Comparison of ENCODE assay signal across 8 cellular contexts in genomic region chr11:118921929-118922744, GRCh38. TPM values are rescaled to one million over a fixed set of nuclear protein-coding genes. Genes with fewer than 3 reads are reported as not detected.
DNase-seq lines count a peak whose midpoint lies in the region; ATAC-seq and TF ChIP-seq lines count a peak whose summit lies in the region.

No MANE protein-coding gene starts in this region.

- H3K27me3 ChIP-seq in Panc1 (ENCODE audit: control insufficient read depth, insufficient read depth, low read length) = no peaks in the 10 kb centered on the region
- no peaks in the 10 kb centered on the region for H3K27me3 ChIP-seq in endocrine pancreas (ENCODE audit: control insufficient read depth, insufficient read depth, low read length)
- no peaks in the 10 kb centered on the region for H3K27me3 ChIP-seq in aorta (ENCODE audit: control insufficient read depth in 1 of 2, insufficient read depth in 2 of 2, low read length in 1 of 2)

- H3K9ac ChIP-seq in endocrine pancreas (ENCODE audit: control insufficient read depth, insufficient read depth, low read length) = peak overlapping the region; percentile 47

- H3K4me1 ChIP-seq in Panc1 (ENCODE audit: control insufficient read depth, insufficient read depth, low read length) = peaks cover 50% of the 10 kb centered on the region
- H3K4me1 ChIP-seq in endocrine pancreas (ENCODE audit: control insufficient read depth, insufficient read depth, low read length) = peaks cover 5% of the 10 kb centered on the region
- no peaks in the 10 kb centered on the region for H3K4me1 ChIP-seq in aorta (ENCODE audit: control insufficient read depth in 1 of 2, insufficient read depth in 2 of 2, low read length in 2 of 2)

- 2 to 3% methylated on average over 15 to 20 of the region's 20 CpGs for WGBS in aorta, 2 donors

- H3K9me3 ChIP-seq in Panc1 (ENCODE audit: control insufficient read depth, insufficient read depth, low read depth, low read length) (no peaks in the 10 kb centered on the region), endocrine pancreas (ENCODE audit: control insufficient read depth, low read length) (no peaks in the 10 kb centered on the region), aorta (ENCODE audit: control insufficient read depth, low read length) (no peaks in the 10 kb centered on the region)

- DNase-seq in Calu3 (peak; percentile 69), Panc1 (ENCODE audit: low read depth, low spot score) (no peak), mesothelial cell of epicardium (ENCODE audit: low spot score in 2 of 2, unreplicated experiment in 2 of 2) (no peak), aorta (peak; percentile 93 to 94), glutamatergic neuron (no peak)
- no peak for DNase-seq in stimulated activated CD4-positive, alpha-beta T cell treated with anti-CD3 and anti-CD28 coated beads, Interleukin-2, amount 100 ng/mL, for 24 hours

- intact Hi-C loops in Calu3 (cut with micrococcal nuclease; ENCODE audit: unreplicated experiment) (no loop called here), Panc1 (cut with micrococcal nuclease; ENCODE audit: unreplicated experiment) (no loop called here), aorta (cut with DNase I) (no loop called here)

- in situ Hi-C loops in Panc1 (cut with HindIII; ENCODE audit: low pct_unique_long_range_greater_than_20kb, low sequenced_read_pairs) = no loop called here

- peak overlapping the region; percentile 86 for H3K27ac Mint-ChIP-seq in Calu3 (ENCODE audit: unreplicated experiment)
- peak overlapping the region; percentile 47 for H3K27ac Mint-ChIP-seq in mesothelial cell of epicardium
- no peak overlapping the region for H3K27ac Mint-ChIP-seq in glutamatergic neuron (ENCODE audit: unreplicated experiment)

- H3K36me3 Mint-ChIP-seq in Calu3 (ENCODE audit: insufficient read depth, unreplicated experiment) (peaks cover 87% of the 10 kb centered on the region), mesothelial cell of epicardium (no peaks in the 10 kb centered on the region), glutamatergic neuron (ENCODE audit: unreplicated experiment) (no peaks in the 10 kb centered on the region)

- H3K27me3 Mint-ChIP-seq in Calu3 (ENCODE audit: unreplicated experiment) (no peaks in the 10 kb centered on the region), mesothelial cell of epicardium (ENCODE audit: low read depth) (no peaks in the 10 kb centered on the region), glutamatergic neuron (ENCODE audit: unreplicated experiment) (peaks cover 8% of the 10 kb centered on the region)

- peak overlapping the region; percentile 81 to 99 for H3K4me3 ChIP-seq in Panc1 (ENCODE audit: low read depth in 2 of 2, low read length in 2 of 2)
- H3K4me3 ChIP-seq in endocrine pancreas (ENCODE audit: control insufficient read depth, insufficient read depth, low read length) = no peak overlapping the region
- H3K4me3 ChIP-seq in aorta (ENCODE audit: low read length in 2 of 2) = peak overlapping the region; percentile 38 to 76

- CTCF ChIA-PET in Calu3 (lab: Charles Lee) (interaction anchor here (0.6 to 1.7 kb wide), 4 partner anchors 11 to 232 kb away, joined by 3 to 5 read pairs (median 4); no protein-coding TSS in a partner anchor), Panc1 (lab: Charles Lee) (interaction anchor here (0.6 to 1.1 kb wide), 2 partner anchors 11 to 358 kb away, joined by 4 to 7 read pairs; no protein-coding TSS in a partner anchor)

- H3K27ac ChIP-seq in Panc1 (ENCODE audit: low read length) (peak overlapping the region; percentile 97), aorta (ENCODE audit: low read depth in 1 of 2, low read length in 2 of 2) (peak overlapping the region; percentile 45 to 83)

- peak; percentile 20 for ATAC-seq in Panc1
- ATAC-seq in aorta (ENCODE audit: low FRiP score) = peak; percentile 76
- ATAC-seq in GM19328 (IDR thresholded peaks at IDR 0.05; ENCODE audit: unreplicated experiment) = no peak

- BruUV-seq in Calu3 (replicated peaks; lab: Mats Ljungman, UMichigan) (no TSS peak), Panc1 (replicated peaks; lab: Mats Ljungman, UMichigan) (no TSS peak)

- TF ChIP-seq CTCF in Calu3 (IDR thresholded peaks at IDR 0.05; ENCODE audit: unreplicated experiment) (no peak), Panc1 (IDR thresholded peaks at IDR 0.05) (no peak), mesothelial cell of epicardium (IDR thresholded peaks at IDR 0.05; ENCODE audit: unreplicated experiment) (no peak), glutamatergic neuron (IDR thresholded peaks at IDR 0.05; ENCODE audit: partially characterized antibody, unreplicated experiment) (no peak)

- H3K4me1 Mint-ChIP-seq in Calu3 (ENCODE audit: low read depth, unreplicated experiment) (peaks cover 56% of the 10 kb centered on the region), mesothelial cell of epicardium (peaks cover 69% of the 10 kb centered on the region), glutamatergic neuron (ENCODE audit: low read depth, unreplicated experiment) (peaks cover 44% of the 10 kb centered on the region)

- H3K4me3 Mint-ChIP-seq in Calu3 (ENCODE audit: low read depth, unreplicated experiment) (peak overlapping the region; percentile 98), mesothelial cell of epicardium (peak overlapping the region; percentile 91), glutamatergic neuron (ENCODE audit: unreplicated experiment) (no peak overlapping the region)

- POLR2A ChIA-PET in Panc1 (lab: Charles Lee) = interaction anchor here (0.8 to 1.8 kb wide), 3 partner anchors 10 to 13 kb away, joined by 3 to 11 read pairs (median 6); no protein-coding TSS in a partner anchor

- no peaks in the 10 kb centered on the region for H3K9me3 Mint-ChIP-seq in Calu3 (ENCODE audit: low read depth, unreplicated experiment)
- H3K9me3 Mint-ChIP-seq in mesothelial cell of epicardium = no peaks in the 10 kb centered on the region
- peaks cover 10% of the 10 kb centered on the region for H3K9me3 Mint-ChIP-seq in glutamatergic neuron (ENCODE audit: unreplicated experiment)

- no peaks in the 10 kb centered on the region; the same call in 1 of the 2 replicates for H3K36me3 ChIP-seq in Panc1 (ENCODE audit: control insufficient read depth, insufficient read depth, low read length)
- H3K36me3 ChIP-seq in endocrine pancreas (ENCODE audit: control insufficient read depth, insufficient read depth, low read length) = no peaks in the 10 kb centered on the region
- no peaks in the 10 kb centered on the region for H3K36me3 ChIP-seq in aorta (ENCODE audit: control insufficient read depth in 1 of 2, insufficient read depth in 2 of 2, low read length in 1 of 2)

RNA-seq across cellular contexts. Expression of gene BCL9L, which starts 3.6 kb away (rescaled TPM):
- total RNA-seq in Calu3 (2022) = 57.9 and 68.4 TPM in 2 replicates
- total RNA-seq in Panc1 (2021; ENCODE audit: unreplicated experiment) = 234 TPM
- 207 TPM for polyA plus RNA-seq in Panc1 (2012; ENCODE audit: insufficient read length)
- total RNA-seq in mesothelial cell of epicardium = 88.6 to 92.4 TPM (median 91.7 TPM) in 3 replicates
- total RNA-seq in aorta = 10 to 100 TPM; 73.5 to 92.9 TPM
- 10 to 100 TPM; 12.5 to 21.1 TPM for polyA plus RNA-seq in aorta
- total RNA-seq in glutamatergic neuron (ENCODE audit: unreplicated experiment) = 13.0 TPM

RNA-seq across cellular contexts. Expression of gene UPK2, which starts 34.0 kb away (rescaled TPM):
- total RNA-seq in Calu3 (2022) (3.5 and 5.2 TPM in 2 replicates), Panc1 (2021; ENCODE audit: unreplicated experiment) (0.92 TPM), mesothelial cell of epicardium (2.2 to 3.0 TPM (median 2.7 TPM) in 3 replicates), aorta (not detected), glutamatergic neuron (ENCODE audit: unreplicated experiment) (not detected)
- polyA plus RNA-seq in Panc1 (2012; ENCODE audit: insufficient read length) = 4.6 TPM
- polyA plus RNA-seq in aorta = not detected

RNA-seq across cellular contexts. Expression of gene CXCR5, which starts 38.4 kb away (rescaled TPM):
- not detected in 2 replicates for total RNA-seq in Calu3 (2022)
- total RNA-seq in Panc1 (2021; ENCODE audit: unreplicated experiment) = not detected
- not detected for polyA plus RNA-seq in Panc1 (2012; ENCODE audit: insufficient read length)
- not detected in 3 replicates for total RNA-seq in mesothelial cell of epicardium
- under 1 TPM; 0.06 to 0.27 TPM for total RNA-seq in aorta
- polyA plus RNA-seq in aorta = under 1 TPM; 0.13 to 0.69 TPM
- total RNA-seq in glutamatergic neuron (ENCODE audit: unreplicated experiment) = not detected

RNA-seq across cellular contexts. Expression of gene FOXR1, which starts 49.4 kb away (rescaled TPM):
- total RNA-seq in Calu3 (2022) (not detected in 2 replicates), Panc1 (2021; ENCODE audit: unreplicated experiment) (not detected), mesothelial cell of epicardium (not detected in 3 replicates), aorta (not detected), glutamatergic neuron (ENCODE audit: unreplicated experiment) (not detected)
- not detected for polyA plus RNA-seq in Panc1 (2012; ENCODE audit: insufficient read length)
- polyA plus RNA-seq in aorta = not detected

Comparison
In these comparisons a context has a peak if more than half of its experiments do, and no peak if none do; other contexts are left out.
1. DNase-seq: peak in Calu3 (single experiment) and aorta (2 of 2); none in Panc1 (single experiment), mesothelial cell of epicardium (0 of 2), stimulated activated CD4-positive, alpha-beta T cell treated with anti-CD3 and anti-CD28 coated beads, Interleukin-2, amount 100 ng/mL, for 24 hours (0 of 2) and glutamatergic neuron (single experiment).